1 cellular context compared by ENCODE assay signal in the genomic region with DNA sequence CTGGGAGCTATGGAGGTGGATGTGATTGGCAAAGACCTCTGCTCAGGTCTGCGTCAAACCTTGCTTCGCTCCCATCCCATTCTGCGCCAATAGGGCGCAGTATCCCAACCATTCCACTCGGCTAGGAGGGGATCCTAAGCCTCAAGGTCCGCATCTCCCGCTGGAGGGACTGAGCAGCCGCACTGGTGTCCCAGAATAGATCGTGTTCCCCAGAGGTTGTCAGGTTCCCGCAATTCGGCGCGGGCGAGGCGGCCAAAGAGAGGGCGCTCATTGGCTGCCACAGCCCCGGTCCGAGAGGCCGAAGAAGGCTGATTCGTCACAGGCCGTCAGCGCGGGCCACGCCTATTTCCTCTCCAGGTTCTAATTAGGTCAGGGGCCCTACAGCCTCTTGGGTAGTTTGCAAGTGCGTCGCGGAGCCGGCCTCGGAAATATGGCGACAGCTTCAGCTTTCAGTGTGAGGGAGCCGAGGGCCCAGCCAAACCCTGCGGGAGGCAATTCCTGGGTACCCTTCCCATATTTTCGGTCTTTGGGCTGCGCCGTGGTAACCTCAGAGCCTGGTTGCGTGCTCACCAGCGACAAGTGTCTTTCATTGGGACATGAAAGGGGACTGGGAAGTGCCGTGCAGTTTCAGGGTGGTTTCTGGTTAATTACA.
TF ChIP-seq lines count a peak whose summit lies in the region.

No MANE protein-coding gene starts in this region.

TF ChIP-seq in IMR-90, 13 proteins besides CTCF, POLR2A, EP300 and RAD21 (continued from another document):
- TF ChIP-seq ELK1 (IDR thresholded peaks at IDR 0.05; ENCODE audit: borderline replicate concordance, low read depth, low read length) (no peak), MAFK (IDR thresholded peaks at IDR 0.05; ENCODE audit: low read depth, low read length) (no peak), BHLHE40 (IDR thresholded peaks at IDR 0.05; ENCODE audit: low read depth, low read length) (no peak), CEBPB (IDR thresholded peaks at IDR 0.05; ENCODE audit: low read depth, low read length) (no peak), RFX5 (IDR thresholded peaks at IDR 0.05; ENCODE audit: low read depth, low read length) (no peak), CHD1 (IDR thresholded peaks at IDR 0.05; ENCODE audit: low read depth, low read length) (no peak), NFE2L2 (IDR thresholded peaks at IDR 0.05; ENCODE audit: low read depth, low read length) (no peak), MXI1 (IDR thresholded peaks at IDR 0.05; ENCODE audit: borderline replicate concordance, low read depth, low read length) (no peak), RCOR1 (IDR thresholded peaks at IDR 0.05; ENCODE audit: insufficient replicate concordance, low read length) (no peak), MAZ (IDR thresholded peaks at IDR 0.05; ENCODE audit: borderline replicate concordance, low read depth, low read length) (no peak)
- TF ChIP-seq, protein P1, sequence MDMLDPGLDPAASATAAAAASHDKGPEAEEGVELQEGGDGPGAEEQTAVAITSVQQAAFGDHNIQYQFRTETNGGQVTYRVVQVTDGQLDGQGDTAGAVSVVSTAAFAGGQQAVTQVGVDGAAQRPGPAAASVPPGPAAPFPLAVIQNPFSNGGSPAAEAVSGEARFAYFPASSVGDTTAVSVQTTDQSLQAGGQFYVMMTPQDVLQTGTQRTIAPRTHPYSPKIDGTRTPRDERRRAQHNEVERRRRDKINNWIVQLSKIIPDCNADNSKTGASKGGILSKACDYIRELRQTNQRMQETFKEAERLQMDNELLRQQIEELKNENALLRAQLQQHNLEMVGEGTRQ (IDR thresholded peaks at IDR 0.05; ENCODE audit: low read depth, low read length), result no peak
